In genomic region chr22:42202669-42203068, GRCh38 we compare ENCODE assay signal across 9 cellular contexts.
A peak's percentile ranks its signal among the peaks of the same experiment; 100 is the strongest.
DNase-seq lines count a peak whose midpoint lies in the region; ATAC-seq and TF ChIP-seq lines count a peak whose summit lies in the region.
"Had no signal": no experiment of that assay in that cellular context is flagged by ENCODE, and none has a peak within 500 bp of the region (broad histone marks: within the 10 kb centered on the region; RNA-seq: fewer than 3 reads in every experiment).

No MANE protein-coding gene starts in this region.

- TF ChIP-seq POLR2A in heart left ventricle (IDR thresholded peaks at IDR 0.05): no peak

- H3K27ac ChIP-seq in heart left ventricle: no peak overlapping the region
- H3K27ac ChIP-seq: neural progenitor cell had no signal

- intact Hi-C loops in activated T-helper 2 cell treated with anti-CD3 and anti-CD28 coated beads, Interferon-gamma antibody, Interleukin-2, Interleukin-4, amounts not matched to agents 10 μg/mL and 5 μg/mL and 100 μg/mL, durations not matched to agents 14 hours and 24 hours and 36 hours (cut with micrococcal nuclease): loop anchor here (2.0 kb wide), 1 partner anchor 14 kb away; no protein-coding TSS in a partner anchor
- intact Hi-C loops in mucosa of descending colon (cut with DNase I, micrococcal nuclease): no loop called here
- intact Hi-C loops in heart left ventricle (cut with DNase I): no loop called here

- TF ChIP-seq CTCF in mucosa of descending colon (IDR thresholded peaks at IDR 0.05): no peak
- TF ChIP-seq CTCF in heart left ventricle (IDR thresholded peaks at IDR 0.05): no peak

- ATAC-seq in mucosa of descending colon (peak; percentile 39), heart left ventricle (no peak)
- peak; percentile 85 for ATAC-seq in stimulated activated naive CD8-positive, alpha-beta T cell treated with anti-CD3 and anti-CD28 coated beads, Interleukin-15, Interleukin-2, amounts not matched to agents 100 U/mL and 50 U/mL, for 24 hours

- H3K27me3 Mint-ChIP-seq in activated T-helper 2 cell treated with anti-CD3 and anti-CD28 coated beads, Interferon-gamma antibody, Interleukin-2, Interleukin-4, amounts not matched to agents 10 μg/mL and 5 μg/mL and 100 μg/mL, durations not matched to agents 14 hours and 24 hours and 36 hours (ENCODE audit: low read depth): no peaks in the 10 kb centered on the region
- H3K27me3 Mint-ChIP-seq: activated B cell treated with CpG ODN at 0.5 μM for 24 hours had no signal

- no peaks in the 10 kb centered on the region for H3K9me3 Mint-ChIP-seq in activated T-helper 2 cell treated with anti-CD3 and anti-CD28 coated beads, Interferon-gamma antibody, Interleukin-2, Interleukin-4, amounts not matched to agents 10 μg/mL and 5 μg/mL and 100 μg/mL, durations not matched to agents 14 hours and 24 hours and 36 hours
- H3K9me3 Mint-ChIP-seq: activated B cell treated with CpG ODN at 0.5 μM for 24 hours had no signal

- DNase-seq in T-helper 9 cell (peak; percentile 44), mucosa of descending colon (no peak), heart left ventricle (no peak), NCI-H1105 (lab: John Stamatoyannopoulos, UW) (no peak), NCI-H146 (lab: John Stamatoyannopoulos, UW) (no peak)
- peak; percentile 31 for DNase-seq in activated T-helper 2 cell treated with anti-CD3 and anti-CD28 coated beads, Interferon-gamma antibody, Interleukin-2, Interleukin-4, amounts not matched to agents 10 μg/mL and 5 μg/mL and 100 μg/mL, durations not matched to agents 14 hours and 24 hours and 36 hours (ENCODE audit: low spot score)
- peak; percentile 44 for DNase-seq in stimulated activated naive CD8-positive, alpha-beta T cell treated with anti-CD3 and anti-CD28 coated beads, Interleukin-15, Interleukin-2, amounts not matched to agents 100 U/mL and 50 U/mL, for 24 hours
- DNase-seq: activated B cell treated with CpG ODN at 0.5 μM for 24 hours had no signal

- H3K9me3 ChIP-seq in mucosa of descending colon: no peaks in the 10 kb centered on the region
- no peaks in the 10 kb centered on the region for H3K9me3 ChIP-seq in heart left ventricle

- H3K36me3 ChIP-seq in mucosa of descending colon (ENCODE audit: low read depth): no peaks in the 10 kb centered on the region
- peaks cover 0 to 6% (median 0%) of the 10 kb centered on the region in 9 donors for H3K36me3 ChIP-seq in heart left ventricle
- H3K36me3 ChIP-seq: neural progenitor cell had no signal

- H3K4me3 ChIP-seq in mucosa of descending colon (no peak overlapping the region), heart left ventricle (no peak overlapping the region)
- H3K4me3 ChIP-seq: neural progenitor cell had no signal

- 92 to 95% (median 93%) methylated on average over 6 of the region's 6 CpGs for WGBS in heart left ventricle, 4 donors

- peak overlapping the region; percentile 71 for H3K4me3 Mint-ChIP-seq in activated T-helper 2 cell treated with anti-CD3 and anti-CD28 coated beads, Interferon-gamma antibody, Interleukin-2, Interleukin-4, amounts not matched to agents 10 μg/mL and 5 μg/mL and 100 μg/mL, durations not matched to agents 14 hours and 24 hours and 36 hours (ENCODE audit: low read depth)
- H3K4me3 Mint-ChIP-seq: activated B cell treated with CpG ODN at 0.5 μM for 24 hours, neural progenitor cell had no signal

- H3K4me1 Mint-ChIP-seq in activated T-helper 2 cell treated with anti-CD3 and anti-CD28 coated beads, Interferon-gamma antibody, Interleukin-2, Interleukin-4, amounts not matched to agents 10 μg/mL and 5 μg/mL and 100 μg/mL, durations not matched to agents 14 hours and 24 hours and 36 hours (ENCODE audit: low read depth): peaks cover 43% of the 10 kb centered on the region
- H3K4me1 Mint-ChIP-seq: neural progenitor cell had no signal

- H3K27ac Mint-ChIP-seq in activated T-helper 2 cell treated with anti-CD3 and anti-CD28 coated beads, Interferon-gamma antibody, Interleukin-2, Interleukin-4, amounts not matched to agents 10 μg/mL and 5 μg/mL and 100 μg/mL, durations not matched to agents 14 hours and 24 hours and 36 hours: peak overlapping the region; percentile 74
- H3K27ac Mint-ChIP-seq: activated B cell treated with CpG ODN at 0.5 μM for 24 hours, neural progenitor cell had no signal

- peaks cover 53% of the 10 kb centered on the region for H3K36me3 Mint-ChIP-seq in activated T-helper 2 cell treated with anti-CD3 and anti-CD28 coated beads, Interferon-gamma antibody, Interleukin-2, Interleukin-4, amounts not matched to agents 10 μg/mL and 5 μg/mL and 100 μg/mL, durations not matched to agents 14 hours and 24 hours and 36 hours (ENCODE audit: low read depth)

- H3K4me1 ChIP-seq in mucosa of descending colon (ENCODE audit: low read depth): peaks cover 2% of the 10 kb centered on the region
- H3K4me1 ChIP-seq in heart left ventricle: peaks cover 0 to 27% (median 0%) of the 10 kb centered on the region in 12 donors
- H3K4me1 ChIP-seq: neural progenitor cell had no signal

- H3K27me3 ChIP-seq in heart left ventricle: no peaks in the 10 kb centered on the region
- H3K27me3 ChIP-seq: neural progenitor cell had no signal

Comparison
In these comparisons a context has a peak if more than half of its experiments do, and no peak if none do; other contexts are left out.
1. DNase-seq: peak in T-helper 9 cell (single experiment), activated T-helper 2 cell treated with anti-CD3 and anti-CD28 coated beads, Interferon-gamma antibody, Interleukin-2, Interleukin-4, amounts not matched to agents 10 μg/mL and 5 μg/mL and 100 μg/mL, durations not matched to agents 14 hours and 24 hours and 36 hours (single experiment) and stimulated activated naive CD8-positive, alpha-beta T cell treated with anti-CD3 and anti-CD28 coated beads, Interleukin-15, Interleukin-2, amounts not matched to agents 100 U/mL and 50 U/mL, for 24 hours (single experiment); none in mucosa of descending colon (0 of 3), heart left ventricle (0 of 5), NCI-H1105 (single experiment) and NCI-H146 (single experiment).
2. ATAC-seq: peak in mucosa of descending colon (single experiment) and stimulated activated naive CD8-positive, alpha-beta T cell treated with anti-CD3 and anti-CD28 coated beads, Interleukin-15, Interleukin-2, amounts not matched to agents 100 U/mL and 50 U/mL, for 24 hours (single experiment); none in heart left ventricle (0 of 4).